Comparison of ENCODE assay signal across 8 cellular contexts in the genomic region with DNA sequence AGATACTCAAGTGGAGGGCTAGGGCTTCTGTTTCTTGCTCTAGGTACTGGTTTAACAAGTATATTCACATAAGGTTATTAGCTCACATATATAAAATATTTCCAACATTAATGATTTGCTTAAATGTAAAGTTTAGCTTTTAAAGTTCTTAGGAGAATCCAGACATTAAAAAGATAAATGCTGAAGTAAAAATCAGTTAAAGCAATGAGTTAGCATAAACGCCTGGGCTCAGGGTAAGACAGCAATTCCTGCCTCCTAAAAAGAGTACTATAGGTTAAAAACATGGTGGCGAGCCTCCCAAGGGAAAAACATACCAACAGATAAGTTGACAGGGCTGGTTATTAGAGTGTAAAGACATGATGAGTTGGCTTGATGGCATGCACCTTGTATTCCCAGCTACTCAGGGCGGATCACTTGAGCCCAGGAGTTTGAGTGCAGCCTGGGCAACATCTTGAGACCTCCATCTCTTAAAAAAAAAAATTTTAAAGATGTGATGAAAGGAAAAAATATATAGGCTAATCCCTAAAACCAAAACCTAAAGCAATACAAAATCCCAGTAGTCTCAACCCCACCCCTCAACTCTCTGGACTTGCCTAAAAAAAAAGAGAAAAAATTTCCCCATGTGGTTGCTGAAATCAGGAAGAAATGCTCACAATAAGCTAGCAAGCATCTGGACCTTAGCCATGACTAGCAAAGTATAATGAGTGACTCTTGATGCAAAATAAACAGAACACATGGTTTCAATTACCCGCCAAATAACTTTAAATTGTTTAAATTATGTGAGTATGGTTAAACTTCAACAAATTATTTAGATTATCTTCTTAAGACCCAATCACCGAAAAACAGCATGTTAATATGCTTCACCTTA. TPM values are rescaled to one million over a fixed set of nuclear protein-coding genes. Genes with fewer than 3 reads are reported as not detected.
DNase-seq lines count a peak whose midpoint lies in the region; ATAC-seq and TF ChIP-seq lines count a peak whose summit lies in the region.

No MANE protein-coding gene starts in this region.

- H2BK15ac ChIP-seq in mesendoderm (replicated peaks; ENCODE audit: low read depth) = no peak overlapping the region

- peaks cover 3% of the 10 kb centered on the region for H3K27me3 Mint-ChIP-seq in HFFc6 (ENCODE audit: insufficient read depth)

- TF ChIP-seq CTCF in HFFc6 (IDR thresholded peaks at IDR 0.05) = no peak
- no peak for TF ChIP-seq CTCF in ascending aorta (IDR thresholded peaks at IDR 0.05)

- H3K4ac ChIP-seq in mesendoderm (ENCODE audit: low read depth, low read length) = no peak overlapping the region

- H3K79me2 ChIP-seq in mesendoderm (ENCODE audit: control insufficient read depth, insufficient read depth, low read length) = peaks cover 69% of the 10 kb centered on the region

- H3K4me3 Mint-ChIP-seq in HFFc6 = peak overlapping the region; percentile 99

- H3K79me1 ChIP-seq in mesendoderm (ENCODE audit: low read length) = peaks cover 2% of the 10 kb centered on the region

- no peak overlapping the region for H3K27ac ChIP-seq in mesendoderm (ENCODE audit: low read depth, low read length)
- peak overlapping the region in 1 of 2 donors; percentile 60 for H3K27ac ChIP-seq in ascending aorta

- no peaks in the 10 kb centered on the region for H3K9me3 ChIP-seq in ascending aorta

- no peak overlapping the region for H3K18ac ChIP-seq in mesendoderm (ENCODE audit: low read length)

- peak overlapping the region; percentile 98 for H3K27ac Mint-ChIP-seq in HFFc6

- peaks cover 34% of the 10 kb centered on the region for H3K36me3 Mint-ChIP-seq in HFFc6 (ENCODE audit: low read depth)

- peaks cover 5% of the 10 kb centered on the region for H3K9me3 Mint-ChIP-seq in HFFc6

- no peak overlapping the region for H3K4me3 ChIP-seq in mesendoderm (ENCODE audit: low read length)
- peak overlapping the region in 1 of 2 donors; percentile 1 for H3K4me3 ChIP-seq in ascending aorta

- H3K36me3 ChIP-seq in mesendoderm (ENCODE audit: control insufficient read depth, insufficient read depth, low read length) (peaks cover 2% of the 10 kb centered on the region), ascending aorta (peaks cover 5 to 20% of the 10 kb centered on the region in 2 donors)

- H4K5ac ChIP-seq in mesendoderm (ENCODE audit: low read length) = no peak overlapping the region

- H3K4me1 ChIP-seq in mesendoderm (ENCODE audit: control insufficient read depth, low read depth, low read length) (no peaks in the 10 kb centered on the region), ascending aorta (peaks cover 10 to 34% of the 10 kb centered on the region in 2 donors)

- H2AK5ac ChIP-seq in mesendoderm (ENCODE audit: low read length) = no peak overlapping the region

- H3K56ac ChIP-seq in mesendoderm (ENCODE audit: low read length) = no peak overlapping the region

- no peak for ATAC-seq in HG03025 (IDR thresholded peaks at IDR 0.05; ENCODE audit: low FRiP score, unreplicated experiment)

- H2BK5ac ChIP-seq in mesendoderm (ENCODE audit: low read length) = no peak overlapping the region

- H3K27me3 ChIP-seq in mesendoderm (ENCODE audit: insufficient read depth, low read length, poor library complexity) (no peaks in the 10 kb centered on the region), ascending aorta (no peaks in the 10 kb centered on the region)

- H2BK120ac ChIP-seq in mesendoderm (ENCODE audit: low read depth, low read length) = no peak overlapping the region

- intact Hi-C loops in ascending aorta (cut with DNase I) = loop anchor here (5.0 to 10.0 kb wide), 2 partner anchors 417 to 444 kb away; a partner anchor contains a TSS

- H3K4me2 ChIP-seq in mesendoderm (ENCODE audit: low read length) = no peak overlapping the region

- peak; percentile 43 for DNase-seq in AG20443 (ENCODE audit: low spot score)
- peak; percentile 83 for DNase-seq in HFFc6
- peak; percentile 52 for DNase-seq in amniotic epithelial cell (ENCODE audit: low read depth)
- DNase-seq in mesendoderm = peak; percentile 43
- no peak for DNase-seq in ascending aorta (ENCODE audit: low spot score in 2 of 2)
- no peak for DNase-seq in COLO829 (ENCODE audit: low spot score)
- no peak for DNase-seq in Ammon's horn (ENCODE audit: low spot score)

- peaks cover 40% of the 10 kb centered on the region for H3K4me1 Mint-ChIP-seq in HFFc6 (ENCODE audit: low read depth)

- no peak overlapping the region for H3K9ac ChIP-seq in mesendoderm (ENCODE audit: low read length)

- WGBS in mesendoderm (ENCODE audit: extremely low coverage, insufficient coverage, low lambda C conversion rate) = no CpG with 5 or more reads among the region's 5 CpGs

- no peak overlapping the region for H3K23ac ChIP-seq in mesendoderm (ENCODE audit: low read length)

- no peak overlapping the region for H4K8ac ChIP-seq in mesendoderm (ENCODE audit: low read depth, low read length)

RNA-seq across cellular contexts. Expression of a gene that starts 3.6 kb away (rescaled TPM):
- total RNA-seq in HFFc6 (2021; fragmentation: NEBNext Ultra II Directional; extraction: Animal tissue kit (Norgen Biotek cat#: 25700)) = 10 to 100 TPM; 86.3 to 97.0 (median 93.8) TPM
- polyA plus RNA-seq in mesendoderm (2013, experiment 1 of 2) = 85.3 TPM
- polyA plus RNA-seq in mesendoderm (2013, experiment 2 of 2) = 85.6 TPM
- total RNA-seq in ascending aorta = 171 TPM

Comparison
In these comparisons a context has a peak if more than half of its experiments do, and no peak if none do; other contexts are left out.
1. DNase-seq: peak in AG20443 (single experiment), HFFc6 (single experiment), amniotic epithelial cell (single experiment) and mesendoderm (single experiment); none in ascending aorta (0 of 2), COLO829 (single experiment) and Ammon's horn (single experiment).